In genomic region chr6:123636282-123636681, GRCh38 we compare ENCODE assay signal across 16 cellular contexts. TPM values are rescaled to one million over a fixed set of nuclear protein-coding genes. Genes with fewer than 3 reads are reported as not detected.
"Had no signal": no experiment of that assay in that cellular context is flagged by ENCODE, and none has a peak within 500 bp of the region (broad histone marks: within the 10 kb centered on the region; RNA-seq: fewer than 3 reads in every experiment).

No MANE protein-coding gene starts in this region.

- ATAC-seq: activated T-helper 17 cell treated with anti-CD3 and anti-CD28 coated beads, Interleukin-2, amount 50 U/mL, for 72 hours; pancreas had no signal

- DNase-seq: activated CD4-positive, CD25-positive, alpha-beta regulatory T cell treated with anti-CD3 and anti-CD28 coated beads, Interleukin-2, amount 50 U/mL, for 72 hours; activated naive CD4-positive, alpha-beta T cell treated with anti-CD3 and anti-CD28 coated beads, Interleukin-2, amount 10 ng/mL, durations not matched to agents 7 days and 5 days; hypothalamus; kidney; pancreas; stimulated activated CD4-positive, alpha-beta T cell treated with anti-CD3 and anti-CD28 coated beads, Interleukin-4, amount 100 ng/mL, for 4 hours; stimulated activated CD8-positive, alpha-beta memory T cell treated with anti-CD3 and anti-CD28 coated beads, Interleukin-4, amount 100 ng/mL, for 48 hours; stimulated activated naive CD4-positive, alpha-beta T cell treated with Interleukin-2 at 50 U/mL for 16 hours; T-helper 1 cell; T1000 had no signal

- H3K4me3 ChIP-seq: ascending aorta, breast epithelium, pancreas had no signal

- H3K27ac ChIP-seq: ascending aorta, breast epithelium, pancreas had no signal

- H3K27me3 ChIP-seq: ascending aorta, breast epithelium, pancreas had no signal

- H3K9me3 ChIP-seq: ascending aorta, breast epithelium, pancreas had no signal

- H3K36me3 ChIP-seq: ascending aorta, breast epithelium, pancreas had no signal

- H3K4me1 ChIP-seq: ascending aorta, breast epithelium, pancreas had no signal

- FAIRE-seq: kidney, pancreas had no signal

RNA-seq across cellular contexts. Expression of gene TRDN, which starts 0.5 kb away (rescaled TPM):
- total RNA-seq: activated CD8-positive, alpha-beta memory T cell treated with anti-CD3 and anti-CD28 coated beads for 36 hours; activated T-helper 17 cell treated with anti-CD3 and anti-CD28 coated beads, Interleukin-2, amount 50 U/mL, for 72 hours; ascending aorta; dermis microvascular lymphatic vessel endothelial cell; neural crest cell had no signal
